10 cellular contexts compared by ENCODE assay signal in the genomic region with DNA sequence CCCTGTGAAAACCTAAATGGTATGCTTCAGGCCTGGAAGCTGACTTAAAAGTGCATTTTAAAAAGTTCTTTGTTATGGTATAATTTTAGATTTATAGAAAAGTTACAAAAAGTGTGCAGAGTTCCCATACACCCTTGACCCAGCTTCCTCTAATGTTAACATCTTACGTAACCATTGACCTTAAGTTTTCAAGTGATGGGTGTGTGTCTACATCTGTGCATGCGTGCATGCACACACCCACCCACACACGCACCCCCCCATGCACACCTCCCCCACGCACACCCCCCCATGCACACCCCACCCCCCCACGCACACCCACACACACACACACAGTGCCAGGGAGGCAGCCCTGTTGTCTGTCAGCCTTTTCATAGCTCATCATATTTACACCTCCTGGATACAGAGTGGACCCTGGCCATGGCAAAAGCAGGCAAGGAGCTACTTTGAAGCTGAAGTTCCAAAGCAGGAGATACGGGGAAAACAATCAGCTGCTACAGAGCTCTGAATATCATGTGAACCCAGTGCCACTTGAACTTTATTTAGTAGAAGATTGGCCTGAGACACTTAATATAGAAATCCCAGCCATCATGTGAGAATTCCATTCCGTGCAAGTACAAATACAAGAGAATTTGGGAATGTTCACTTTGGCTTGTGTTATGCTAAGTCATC. TPM values are rescaled to one million over a fixed set of nuclear protein-coding genes. Genes with fewer than 3 reads are reported as not detected.
DNase-seq lines count a peak whose midpoint lies in the region; ATAC-seq, FAIRE-seq and TF ChIP-seq lines count a peak whose summit lies in the region.
"Had no signal": no experiment of that assay in that cellular context is flagged by ENCODE, and none has a peak within 500 bp of the region (broad histone marks: within the 10 kb centered on the region; RNA-seq: fewer than 3 reads in every experiment).

No MANE protein-coding gene starts in this region.

- H3K27me3 ChIP-seq in HUES6 (ENCODE audit: control insufficient read depth, insufficient read depth, low read length) (no peaks in the 10 kb centered on the region), K562 (ENCODE audit: control insufficient read depth in 2 of 2, insufficient read depth in 2 of 2, low read length in 2 of 2) (no peaks in the 10 kb centered on the region), HepG2 (ENCODE audit: control insufficient read depth in 1 of 2, insufficient read depth in 2 of 2, low read length in 2 of 2) (no peaks in the 10 kb centered on the region)

- H3K27ac ChIP-seq in HUES6 (ENCODE audit: low read depth, low read length) (no peak overlapping the region; the same call in 1 of the 2 replicates), K562 (ENCODE audit: extremely low read depth, low read depth, low read length) (no peak overlapping the region), HepG2 (ENCODE audit: extremely low read length, insufficient read depth, low read length) (peak overlapping the region; percentile 6)

- H3K4me2 ChIP-seq in K562 (ENCODE audit: insufficient read depth, low read length) (no peak overlapping the region), HepG2 (ENCODE audit: low read depth, low read length) (0 out of 2 replicates have a peak overlapping the region, but pooled peaks have one; percentile 14)

- H3K36me3 ChIP-seq in HUES6 (ENCODE audit: control insufficient read depth, insufficient read depth, low read length) (no peaks in the 10 kb centered on the region), K562 (ENCODE audit: control insufficient read depth, insufficient read depth, low read length) (no peaks in the 10 kb centered on the region), HepG2 (replicated peaks in 1 of 2; ENCODE audit: control insufficient read depth in 1 of 2, insufficient read depth in 2 of 2, low read length in 2 of 2) (no peaks in the 10 kb centered on the region; a peak in 1 of 5 replicates)

- H3K4me3 Mint-ChIP-seq in stimulated activated memory B cell treated with anti-CD40 and anti-IgM and Interleukin-4, amounts not matched to agents 10 μg/mL and 1 μg/mL and 100 μg/mL, for 72 hours = no peak overlapping the region
- H3K4me3 Mint-ChIP-seq in activated T-cell treated with anti-CD3 and anti-CD28 coated beads, Interleukin-2, amount 50 U/mL, for 72 hours = no peak overlapping the region

- ATAC-seq in K562 (no peak; the same call in 2 of the 3 replicates), HepG2 (peak; percentile 64), HG03521 (IDR thresholded peaks at IDR 0.05; ENCODE audit: unreplicated experiment) (no peak)
- ATAC-seq in stimulated activated memory B cell treated with anti-CD40 and anti-IgM and Interleukin-4, amounts not matched to agents 10 μg/mL and 1 μg/mL and 100 μg/mL, for 72 hours = peak; percentile 7
- no peak for ATAC-seq in activated T-cell treated with anti-CD3 and anti-CD28 coated beads, Interleukin-2, amount 50 U/mL, for 72 hours (replicated peaks in 1 of 2)

- CTCF ChIA-PET in K562 (lab: Yijun Ruan, JAX; ENCODE audit: low intra/inter-chr PET ratio) = no interaction called here
- CTCF ChIA-PET in HepG2 (lab: Yijun Ruan, JAX; ENCODE audit: low intra/inter-chr PET ratio, low total read pairs) = no interaction called here

- H2AFZ ChIP-seq in K562 (ENCODE audit: low read depth, low read length) (no peak overlapping the region), HepG2 (ENCODE audit: low read length) (no peak overlapping the region)

- H3K9me1 ChIP-seq in K562 (ENCODE audit: control insufficient read depth, insufficient read depth, low read length) = no peaks in the 10 kb centered on the region

- H3K4me3 ChIP-seq in HUES6 (ENCODE audit: low read depth, low read length) (no peak overlapping the region), K562 (no peak overlapping the region), HepG2 (replicated peaks in 1 of 3; ENCODE audit: insufficient read depth in 1 of 3, low read depth in 2 of 3, low read length in 3 of 3) (no peak overlapping the region)

- TF ChIP-seq EP300 in K562 (IDR thresholded peaks at IDR 0.05; ENCODE audit: low read length) (no peak), HepG2 (IDR thresholded peaks at IDR 0.05; ENCODE audit: low read depth in 2 of 2, low read length in 2 of 2) (no peak), HepG2 (CRISPR knock-in tag; IDR thresholded peaks at IDR 0.05; ENCODE audit: borderline replicate concordance) (no peak)

- H3K4me1 Mint-ChIP-seq in stimulated activated memory B cell treated with anti-CD40 and anti-IgM and Interleukin-4, amounts not matched to agents 10 μg/mL and 1 μg/mL and 100 μg/mL, for 72 hours = peaks cover 78% of the 10 kb centered on the region
- H3K4me1 Mint-ChIP-seq in activated T-cell treated with anti-CD3 and anti-CD28 coated beads, Interleukin-2, amount 50 U/mL, for 72 hours (ENCODE audit: low read depth) = peaks cover 12% of the 10 kb centered on the region

- TF ChIP-seq POLR2A in K562 (conservative IDR thresholded peaks at IDR 0.05) (no peak), HepG2 (IDR thresholded peaks at IDR 0.05; ENCODE audit: insufficient read depth in 1 of 2, low read depth in 2 of 2, low read length in 2 of 2) (no peak)

- H3K9ac ChIP-seq in HUES6 (ENCODE audit: low read length) (peak overlapping the region; percentile 2), K562 (ENCODE audit: insufficient read depth in 1 of 2, low read depth in 2 of 2, low read length in 2 of 2) (no peak overlapping the region), HepG2 (ENCODE audit: insufficient read depth, low read depth, low read length) (no peak overlapping the region)

- H3K27me3 Mint-ChIP-seq in stimulated activated memory B cell treated with anti-CD40 and anti-IgM and Interleukin-4, amounts not matched to agents 10 μg/mL and 1 μg/mL and 100 μg/mL, for 72 hours = no peaks in the 10 kb centered on the region
- H3K27me3 Mint-ChIP-seq in activated T-cell treated with anti-CD3 and anti-CD28 coated beads, Interleukin-2, amount 50 U/mL, for 72 hours (ENCODE audit: low read depth) = no peaks in the 10 kb centered on the region

- intact Hi-C loops in K562 (cut with micrococcal nuclease) = no loop called here
- intact Hi-C loops in HepG2 (cut with micrococcal nuclease; ENCODE audit: unreplicated experiment) = no loop called here

- H3K4me1 ChIP-seq in HUES6 (ENCODE audit: control insufficient read depth, insufficient read depth, low read length) = peaks cover 36% of the 10 kb centered on the region
- H3K4me1 ChIP-seq in K562 (replicated peaks in 1 of 2; ENCODE audit: control insufficient read depth in 2 of 2, insufficient read depth in 2 of 2, low read length in 2 of 2) = no peaks in the 10 kb centered on the region; a peak in 1 of 5 replicates
- peaks cover 60% of the 10 kb centered on the region for H3K4me1 ChIP-seq in HepG2 (ENCODE audit: insufficient read depth, low read length)

- no peak for TF ChIP-seq RAD21 in K562 (CRISPR knock-in tag; conservative IDR thresholded peaks at IDR 0.05 in 1 of 2, IDR thresholded peaks at IDR 0.05 in 1 of 2)
- no peak for TF ChIP-seq RAD21 in HepG2 (CRISPR knock-in tag; IDR thresholded peaks at IDR 0.05)

- no peak for FAIRE-seq in K562 (lab: Jason Lieb, UNC)
- no peak for FAIRE-seq in HepG2 (lab: Jason Lieb, UNC)
- FAIRE-seq: GM18507 had no signal

- BruUV-seq in K562 (replicated peaks; lab: Mats Ljungman, UMichigan) (no TSS peak), HepG2 (replicated peaks; lab: Mats Ljungman, UMichigan) (no TSS peak)

- no peak for TF ChIP-seq CTCF in K562 (IDR thresholded peaks at IDR 0.05 in 2 of 3, conservative IDR thresholded peaks at IDR 0.05 in 1 of 3; ENCODE audit: insufficient read depth in 2 of 3, low read depth in 1 of 3, low read length in 3 of 3)
- no peak for TF ChIP-seq CTCF in HepG2 (CRISPR knock-in tag; IDR thresholded peaks at IDR 0.05)

- H3K36me3 Mint-ChIP-seq in stimulated activated memory B cell treated with anti-CD40 and anti-IgM and Interleukin-4, amounts not matched to agents 10 μg/mL and 1 μg/mL and 100 μg/mL, for 72 hours = peaks cover 7% of the 10 kb centered on the region
- no peaks in the 10 kb centered on the region for H3K36me3 Mint-ChIP-seq in activated T-cell treated with anti-CD3 and anti-CD28 coated beads, Interleukin-2, amount 50 U/mL, for 72 hours (ENCODE audit: insufficient read depth in 2 of 2)

- POLR2A ChIA-PET in K562 (lab: Yijun Ruan, JAX) = interaction anchor here (0.7 to 1.5 kb wide), 5 partner anchors 9 to 17 kb away, joined by 3 to 7 read pairs (median 5); no protein-coding TSS in a partner anchor
- POLR2A ChIA-PET in HepG2 (lab: Yijun Ruan, JAX) = no interaction called here

- H3K79me2 ChIP-seq in K562 (ENCODE audit: control insufficient read depth, insufficient read depth, low read length) (peaks cover 7% of the 10 kb centered on the region; the same call in 2 of the 3 replicates), HepG2 (ENCODE audit: insufficient read depth, low read length) (peaks cover 37% of the 10 kb centered on the region)

- 72% methylated on average over 4 of the region's 7 CpGs for WGBS in K562 (ENCODE audit: insufficient coverage, low coverage, missing lambda C conversion rate)
- WGBS in HepG2 (ENCODE audit: low lambda C conversion rate) = 57% methylated on average over 7 of the region's 7 CpGs

- H4K20me1 ChIP-seq in K562 (replicated peaks; ENCODE audit: control insufficient read depth, insufficient read depth, low read length) (peaks cover 7% of the 10 kb centered on the region; the same call in 1 of the 2 replicates), HepG2 (ENCODE audit: insufficient read depth, low read length) (no peaks in the 10 kb centered on the region)

- DNase-seq in K562 (ENCODE audit: extremely low read depth in 1 of 4, low spot score in 3 of 4) = no peak
- no peak for DNase-seq in HepG2 (ENCODE audit: low spot score)
- no peak for DNase-seq in activated T-cell treated with anti-CD3 and anti-CD28 coated beads, Interleukin-2, amount 50 U/mL, for 72 hours
- DNase-seq in kidney glomerular epithelial cell (lab: John Stamatoyannopoulos, UW) = no peak
- DNase-seq in stimulated activated CD4-positive, alpha-beta T cell treated with anti-CD3 and anti-CD28 coated beads, Interleukin-2, amount 100 ng/mL, for 48 hours = no peak
- DNase-seq: activated CD8-positive, alpha-beta memory T cell treated with anti-CD3 and anti-CD28 coated beads for 24 hours had no signal

- no peaks in the 10 kb centered on the region for H3K9me3 Mint-ChIP-seq in stimulated activated memory B cell treated with anti-CD40 and anti-IgM and Interleukin-4, amounts not matched to agents 10 μg/mL and 1 μg/mL and 100 μg/mL, for 72 hours
- no peaks in the 10 kb centered on the region for H3K9me3 Mint-ChIP-seq in activated T-cell treated with anti-CD3 and anti-CD28 coated beads, Interleukin-2, amount 50 U/mL, for 72 hours

- no peaks in the 10 kb centered on the region for H3K9me3 ChIP-seq in HUES6 (ENCODE audit: control insufficient read depth, insufficient read depth, low read depth, low read length)
- H3K9me3 ChIP-seq in K562 (replicated peaks; ENCODE audit: control insufficient read depth, insufficient read depth, low read depth, low read length) = no peaks in the 10 kb centered on the region
- no peaks in the 10 kb centered on the region for H3K9me3 ChIP-seq in HepG2 (ENCODE audit: low read length)

- in situ Hi-C loops in K562 (cut with MboI) (no loop called here), HepG2 (cut with HindIII; ENCODE audit: extremely low pct_ligation_motif_present, low pct_unique_long_range_greater_than_20kb) (no loop called here)

- peak overlapping the region; percentile 50 for H3K27ac Mint-ChIP-seq in stimulated activated memory B cell treated with anti-CD40 and anti-IgM and Interleukin-4, amounts not matched to agents 10 μg/mL and 1 μg/mL and 100 μg/mL, for 72 hours
- H3K27ac Mint-ChIP-seq in activated T-cell treated with anti-CD3 and anti-CD28 coated beads, Interleukin-2, amount 50 U/mL, for 72 hours = no peak overlapping the region

RNA-seq across cellular contexts. Expression of a gene that starts 30.0 kb away (rescaled TPM):
- total RNA-seq in K562 (2011; cell fraction: chromatin; rRNA removed; ENCODE audit: low replicate concordance) = 54.4 and 56.3 TPM in 2 replicates
- 28.3 and 29.1 TPM in 2 replicates for total RNA-seq in K562 (2011; cell fraction: nucleolus; rRNA removed)
- total RNA-seq in K562 (2011; cell fraction: nucleoplasm; rRNA removed) = 38.1 and 45.0 TPM in 2 replicates
- total RNA-seq in K562 (2014; rRNA removed) (21.7 and 25.8 TPM in 2 replicates), K562 (2014; rRNA removed; fragmentation: Illumina TruSeq; extraction: Trizol) (13.2 and 14.2 TPM in 2 replicates), K562 (2015; rRNA removed; fragmentation: Illumina TruSeq; extraction: Trizol) (15.5 and 15.6 TPM in 2 replicates), K562 (2021) (27.5 and 28.5 TPM in 2 replicates), HepG2 (2016; rRNA removed; fragmentation: Illumina TruSeq; extraction: Trizol) (20.5 and 22.8 TPM in 2 replicates)
- polyA plus RNA-seq in K562 (2011; rRNA removed) (17.5 and 24.0 TPM in 2 replicates), K562 (2014; fragmentation: Illumina TruSeq; extraction: Trizol) (20.3 and 21.3 TPM in 2 replicates), K562 (2014; fragmentation: Nextera tagmentation; extraction: Ambion mirVana) (1 to 10 TPM; 5.3 TPM), K562 (2014; rRNA removed) (18.7 and 19.4 TPM in 2 replicates), HepG2 (2011; rRNA removed) (40.8 and 46.6 TPM in 2 replicates)
- polyA plus RNA-seq in K562 (2011; cell fraction: cytosol; rRNA removed) = 13.7 and 15.9 TPM in 2 replicates
- 46.8 and 47.8 TPM in 2 replicates for polyA plus RNA-seq in K562 (2011; cell fraction: nucleus; rRNA removed)
- 16.4 and 21.1 TPM in 2 replicates for polyA plus RNA-seq in K562 (2012)
- 24.5 and 36.4 TPM in 2 replicates for polyA minus RNA-seq in K562 (2011; rRNA and poly(A)+ RNA removed)
- polyA minus RNA-seq in K562 (2011; cell fraction: cytosol; rRNA and poly(A)+ RNA removed) = 17.6 and 25.8 TPM in 2 replicates
- 28.0 and 53.1 TPM in 2 replicates for polyA minus RNA-seq in K562 (2011; cell fraction: nucleus; rRNA and poly(A)+ RNA removed)
- total RNA-seq in HepG2 (2016; cell fraction: cytosol; rRNA removed; fragmentation: Illumina TruSeq; extraction: Trizol; ENCODE audit: low read depth) = 7.0 and 7.4 TPM in 2 replicates
- total RNA-seq in HepG2 (2016; cell fraction: insoluble cytoplasmic fraction; rRNA removed; fragmentation: Illumina TruSeq; extraction: Trizol) = 18.0 and 21.4 TPM in 2 replicates
- total RNA-seq in HepG2 (2016; cell fraction: membrane; rRNA removed; fragmentation: Illumina TruSeq; extraction: Trizol) = 20.7 and 21.5 TPM in 2 replicates
- total RNA-seq in HepG2 (2016; cell fraction: nucleus; rRNA removed; fragmentation: Illumina TruSeq; extraction: Trizol) = 26.3 and 30.0 TPM in 2 replicates
- 29.8 and 35.8 TPM in 2 replicates for polyA plus RNA-seq in HepG2 (2011; cell fraction: cytosol; rRNA removed)
- 63.9 and 75.8 TPM in 2 replicates for polyA plus RNA-seq in HepG2 (2011; cell fraction: nucleus; rRNA removed)
- 21.6 and 24.2 TPM in 2 replicates for polyA plus RNA-seq in HepG2 (2012)
- polyA plus RNA-seq in HepG2 (2016; cell fraction: cytosol; fragmentation: Illumina TruSeq; extraction: Trizol; ENCODE audit: low read depth) = 3.6 and 5.4 TPM in 2 replicates
- polyA plus RNA-seq in HepG2 (2016; cell fraction: insoluble cytoplasmic fraction; fragmentation: Illumina TruSeq; extraction: Trizol; ENCODE audit: low read depth) = 16.6 and 20.2 TPM in 2 replicates
- polyA plus RNA-seq in HepG2 (2016; cell fraction: membrane; fragmentation: Illumina TruSeq; extraction: Trizol; ENCODE audit: low read depth) = 11.6 and 12.7 TPM in 2 replicates
- polyA plus RNA-seq in HepG2 (2016; cell fraction: nucleus; fragmentation: Illumina TruSeq; extraction: Trizol; ENCODE audit: insufficient read depth, low read depth) = 39.7 and 45.7 TPM in 2 replicates
- 22.1 and 65.6 TPM in 2 replicates for polyA minus RNA-seq in HepG2 (2011; rRNA and poly(A)+ RNA removed; ENCODE audit: low replicate concordance)
- 39.4 and 40.2 TPM in 2 replicates for polyA minus RNA-seq in HepG2 (2011; cell fraction: cytosol; rRNA and poly(A)+ RNA removed)
- 71.6 and 79.1 TPM in 2 replicates for polyA minus RNA-seq in HepG2 (2011; cell fraction: nucleus; rRNA and poly(A)+ RNA removed)
- 10 to 100 TPM; 17.8 to 19.6 TPM for total RNA-seq in activated T-cell treated with anti-CD3 and anti-CD28 coated beads, Interleukin-2, amount 50 U/mL, for 72 hours

Comparison
In these comparisons a context has a peak if more than half of its experiments do, and no peak if none do; other contexts are left out.
1. ATAC-seq: peak in HepG2 (single experiment) and stimulated activated memory B cell treated with anti-CD40 and anti-IgM and Interleukin-4, amounts not matched to agents 10 μg/mL and 1 μg/mL and 100 μg/mL, for 72 hours (single experiment); none in K562 (single experiment), activated T-cell treated with anti-CD3 and anti-CD28 coated beads, Interleukin-2, amount 50 U/mL, for 72 hours (0 of 2) and HG03521 (single experiment).